Comparison of ENCODE assay signal across 1 cellular context in the genomic region with DNA sequence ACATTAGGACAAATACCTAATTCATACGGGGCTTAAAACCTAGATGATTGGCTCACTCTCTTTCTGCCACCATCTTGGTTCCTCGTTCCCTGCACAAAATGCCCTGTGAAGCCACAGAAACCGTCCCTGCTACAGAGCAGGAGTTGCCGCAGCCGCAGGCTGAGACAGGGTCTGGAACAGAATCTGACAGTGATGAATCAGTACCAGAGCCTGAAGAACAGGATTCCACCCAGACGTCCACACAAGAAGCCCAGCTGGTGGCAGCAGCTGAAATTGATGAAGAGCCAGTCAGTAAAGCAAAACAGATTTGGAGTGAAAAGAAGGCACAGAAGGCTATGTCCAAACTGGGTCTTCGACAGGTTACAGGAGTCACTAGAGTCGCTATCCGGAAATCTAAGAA.
TF ChIP-seq lines count a peak whose summit lies in the region.

No MANE protein-coding gene starts in this region.

TF ChIP-seq in HEK293T, 16 proteins besides CTCF, POLR2A, EP300 and RAD21:
- TF ChIP-seq TARDBP (IDR thresholded peaks at IDR 0.05), result no peak
- no peak for TF ChIP-seq ELF4 (IDR thresholded peaks at IDR 0.05)
- no peak for TF ChIP-seq NFRKB (IDR thresholded peaks at IDR 0.05)
